ENCODE assay signal across 8 cellular contexts in genomic region chr19:13861392-13861713, GRCh38. TPM values are rescaled to one million over a fixed set of nuclear protein-coding genes. Genes with fewer than 3 reads are reported as not detected.
DNase-seq lines count a peak whose midpoint lies in the region; ATAC-seq, FAIRE-seq and TF ChIP-seq lines count a peak whose summit lies in the region.

No MANE protein-coding gene starts in this region.

- H3K27ac ChIP-seq in caudate nucleus (ENCODE audit: low read depth, low read length): peak overlapping the region; percentile 87
- peak overlapping the region; percentile 86 for H3K27ac ChIP-seq in naive thymus-derived CD4-positive, alpha-beta T cell (ENCODE audit: low read depth, low read length)

- H3K4me1 Mint-ChIP-seq in naive thymus-derived CD4-positive, alpha-beta T cell: peaks cover 17 to 40% (median 22%) of the 10 kb centered on the region in 7 donors

- peaks cover 4 to 7% of the 10 kb centered on the region in 2 donors for H3K27me3 ChIP-seq in naive thymus-derived CD4-positive, alpha-beta T cell (ENCODE audit: control insufficient read depth in 2 of 2, insufficient read depth in 2 of 2, low read length in 2 of 2)

- DNase-seq in DMS153 (lab: John Stamatoyannopoulos, UW) (peak; percentile 9), DMS153 treated with DMSO at 0.1 percent for 48 hours (lab: John Stamatoyannopoulos, UW; ENCODE audit: unreplicated experiment) (no peak), caudate nucleus (lab: John Stamatoyannopoulos, UW) (no peak), GM12892 (ENCODE audit: insufficient read length) (no peak), iPS-NIHi7 (ENCODE audit: extremely low spot score) (no peak)
- DNase-seq in naive thymus-derived CD4-positive, alpha-beta T cell: no peak
- DNase-seq in stimulated activated CD4-positive, alpha-beta T cell treated with anti-CD3 and anti-CD28 coated beads, Interleukin-4, amount 100 ng/mL, for 1 hour: no peak

- FAIRE-seq in GM12892 (lab: Jason Lieb, UNC): no peak

- POLR2A ChIA-PET in naive thymus-derived CD4-positive, alpha-beta T cell (lab: Charles Lee): interaction anchor here (0.7 to 5.0 kb wide), 8 partner anchors 10 to 87 kb away, joined by 3 to 86 read pairs (median 6); partner anchors contain the start of genes C19orf53 and ZSWIM4

- peak overlapping the region; percentile 83 to 98 (median 94) for H3K4me3 Mint-ChIP-seq in naive thymus-derived CD4-positive, alpha-beta T cell

- H3K4me1 ChIP-seq in naive thymus-derived CD4-positive, alpha-beta T cell (ENCODE audit: control insufficient read depth in 2 of 2, insufficient read depth in 2 of 2, low read length in 2 of 2): peaks cover 13 to 18% of the 10 kb centered on the region in 2 donors

- H3K36me3 Mint-ChIP-seq in naive thymus-derived CD4-positive, alpha-beta T cell: peaks cover 0 to 2% (median 0%) of the 10 kb centered on the region in 5 donors

- peaks cover 0 to 4% (median 0%) of the 10 kb centered on the region in 11 donors for H3K9me3 Mint-ChIP-seq in naive thymus-derived CD4-positive, alpha-beta T cell

- ATAC-seq in HG03342 (IDR thresholded peaks at IDR 0.05; ENCODE audit: unreplicated experiment): peak; percentile 19
- peak; percentile 16 for ATAC-seq in naive thymus-derived CD4-positive, alpha-beta T cell

- peak overlapping the region; percentile 79 for H3K4me3 ChIP-seq in naive thymus-derived CD4-positive, alpha-beta T cell (ENCODE audit: low read length)

- H3K36me3 ChIP-seq in naive thymus-derived CD4-positive, alpha-beta T cell (ENCODE audit: control insufficient read depth in 2 of 3, insufficient read depth in 3 of 3, low read length in 3 of 3): no peaks in the 10 kb centered on the region

- peaks cover 13 to 28% (median 14%) of the 10 kb centered on the region in 5 donors for H3K27me3 Mint-ChIP-seq in naive thymus-derived CD4-positive, alpha-beta T cell

- CTCF ChIA-PET in naive thymus-derived CD4-positive, alpha-beta T cell (lab: Charles Lee): interaction anchor here (0.6 to 10.4 kb wide), 15 partner anchors 9 to 583 kb away, joined by 3 to 227 read pairs (median 5); partner anchors contain the start of genes C19orf53 and ZSWIM4

- no peaks in the 10 kb centered on the region for H3K9me3 ChIP-seq in naive thymus-derived CD4-positive, alpha-beta T cell (ENCODE audit: control insufficient read depth in 2 of 3, low read length in 3 of 3)

- intact Hi-C loops in naive thymus-derived CD4-positive, alpha-beta T cell (cut with micrococcal nuclease): loop anchor here (1.0 to 5.0 kb wide), 6 partner anchors 10 to 584 kb away; no protein-coding TSS in a partner anchor

- H3K27ac Mint-ChIP-seq in naive thymus-derived CD4-positive, alpha-beta T cell: peak overlapping the region in 8 of 9 donors; percentile 17 to 99 (median 87)

- no peak for TF ChIP-seq POLR2A in GM12892 (IDR thresholded peaks at IDR 0.05; ENCODE audit: low read depth, low read length)

RNA-seq across cellular contexts. Expression of gene NANOS3, which starts 15.6 kb away (rescaled TPM):
- 1 to 10 TPM in 2 of 5 experiments, not detected in 3; 1.3 to 3.4 TPM for total RNA-seq in naive thymus-derived CD4-positive, alpha-beta T cell
- not detected for polyA plus RNA-seq in naive thymus-derived CD4-positive, alpha-beta T cell
- 1.2 TPM for polyA plus RNA-seq in GM12892 (2012; ENCODE audit: missing spikeins)

RNA-seq across cellular contexts. Expression of gene BRME1, which starts 44.6 kb away (rescaled TPM):
- total RNA-seq in naive thymus-derived CD4-positive, alpha-beta T cell: 10 to 100 TPM in 1 of 5 experiments, 1 to 10 TPM in 4; 1.8 to 13.7 (median 2.9) TPM
- polyA plus RNA-seq in naive thymus-derived CD4-positive, alpha-beta T cell: 1 to 10 TPM in 1 of 2 donors, under 1 TPM in 1; 0.56 to 1.6 TPM
- polyA plus RNA-seq in GM12892 (2012; ENCODE audit: missing spikeins): 0.40 TPM

RNA-seq across cellular contexts. Expression of gene CC2D1A, which starts 44.6 kb away (rescaled TPM):
- 10 to 100 TPM; 21.0 to 33.1 (median 29.8) TPM for total RNA-seq in naive thymus-derived CD4-positive, alpha-beta T cell
- 10 to 100 TPM in 1 of 2 donors, 1 to 10 TPM in 1; 4.1 to 13.3 TPM for polyA plus RNA-seq in naive thymus-derived CD4-positive, alpha-beta T cell
- polyA plus RNA-seq in GM12892 (2012; ENCODE audit: missing spikeins): 10.4 TPM
